ENCODE assay signal across 14 cellular contexts in the genomic region with DNA sequence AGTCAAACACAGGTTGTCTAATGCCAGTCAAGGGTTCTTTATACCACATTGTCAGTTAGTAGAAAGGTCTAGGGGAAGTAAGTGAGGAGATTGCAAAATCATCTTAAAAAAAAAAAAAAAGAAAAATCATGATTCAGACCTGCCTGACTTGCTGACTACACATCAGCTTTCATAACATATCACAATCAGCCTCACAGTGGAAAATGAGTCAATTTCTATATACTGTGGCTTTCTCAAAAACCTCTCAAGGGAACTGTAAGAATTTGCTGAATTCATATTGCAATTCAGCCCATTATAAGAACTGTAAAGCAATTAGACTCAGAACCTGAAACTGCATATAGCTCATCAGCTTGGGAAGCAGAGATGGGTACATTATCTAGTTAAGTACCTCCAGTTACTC.
A peak's percentile ranks its signal among the peaks of the same experiment; 100 is the strongest.
DNase-seq lines count a peak whose midpoint lies in the region; ATAC-seq and TF ChIP-seq lines count a peak whose summit lies in the region.
"Had no signal": no experiment of that assay in that cellular context is flagged by ENCODE, and none has a peak within 500 bp of the region (broad histone marks: within the 10 kb centered on the region; RNA-seq: fewer than 3 reads in every experiment).

No MANE protein-coding gene starts in this region.

- H3K4me1 ChIP-seq in Karpas-422 (ENCODE audit: low read length): no peaks in the 10 kb centered on the region
- H3K4me1 ChIP-seq: spleen had no signal

- no peaks in the 10 kb centered on the region for H3K79me2 ChIP-seq in Karpas-422 (ENCODE audit: low read length)

- no peaks in the 10 kb centered on the region for H3K9me2 ChIP-seq in Karpas-422 (replicated peaks; ENCODE audit: insufficient read depth, low read length)

- H3K9ac ChIP-seq in Karpas-422 (ENCODE audit: low read length): no peak overlapping the region

- H3K9me3 ChIP-seq in Karpas-422 (ENCODE audit: low read length) (peaks cover 28% of the 10 kb centered on the region), MG63 (no peaks in the 10 kb centered on the region)
- H3K9me3 ChIP-seq: heart left ventricle, mucosa of descending colon, spleen had no signal

- no peak for TF ChIP-seq CTCF in choroid plexus epithelial cell (conservative IDR thresholded peaks at IDR 0.05; ENCODE audit: low read depth, low read length)

- intact Hi-C loops in sciatic nerve (cut with DNase I): no loop called here

- no peaks in the 10 kb centered on the region for H3K36me3 ChIP-seq in Karpas-422 (ENCODE audit: insufficient read depth, low read length)
- H3K36me3 ChIP-seq in MG63: no peaks in the 10 kb centered on the region
- H3K36me3 ChIP-seq: heart left ventricle, spleen had no signal

- H3K4me3 ChIP-seq in choroid plexus epithelial cell (ENCODE audit: low read depth, low read length) (no peak overlapping the region), Karpas-422 (ENCODE audit: low read length) (no peak overlapping the region), MG63 (no peak overlapping the region)
- H3K4me3 ChIP-seq: heart left ventricle, mucosa of descending colon, spleen had no signal

- H3K27me3 ChIP-seq in Karpas-422 (ENCODE audit: low read length): no peaks in the 10 kb centered on the region
- no peaks in the 10 kb centered on the region for H3K27me3 ChIP-seq in MG63
- H3K27me3 ChIP-seq: heart left ventricle, spleen had no signal

- H2AFZ ChIP-seq in Karpas-422 (ENCODE audit: low read length): no peak overlapping the region

- H4K20me1 ChIP-seq in Karpas-422 (ENCODE audit: insufficient read depth, low read depth, low read length): no peaks in the 10 kb centered on the region

- DNase-seq in ELR (ENCODE audit: low read depth) (peak; percentile 34), NCI-H226 (peak; percentile 73), choroid plexus epithelial cell (ENCODE audit: low read depth) (peak; percentile 96), sciatic nerve (ENCODE audit: low spot score) (no peak), DMS79 treated with DMSO at 0.1 percent for 48 hours (lab: John Stamatoyannopoulos, UW) (no peak), Karpas-422 (no peak), MG63 (no peak)
- DNase-seq: activated CD4-positive, alpha-beta memory T cell treated with anti-CD3 and anti-CD28 coated beads, Interleukin-2, amount 10 ng/mL, durations not matched to agents 7 days and 5 days; heart left ventricle; HFFc6; mucosa of descending colon; NCI-H2107; spleen had no signal

- no peak overlapping the region for H3K4me2 ChIP-seq in Karpas-422 (ENCODE audit: low read depth, low read length, poor library complexity, severe bottlenecking)

- H3K27ac ChIP-seq in Karpas-422 (ENCODE audit: low read length): no peak overlapping the region
- H3K27ac ChIP-seq: heart left ventricle, spleen had no signal

- peak; percentile 62 for ATAC-seq in sciatic nerve
- ATAC-seq: mucosa of descending colon; stimulated activated memory B cell treated with anti-CD40 and anti-IgM and Interleukin-4, amounts not matched to agents 10 μg/mL and 1 μg/mL and 100 μg/mL, for 72 hours had no signal

Comparison
In these comparisons a context has a peak if more than half of its experiments do, and no peak if none do; other contexts are left out.
1. DNase-seq: peak in ELR (single experiment), NCI-H226 (single experiment) and choroid plexus epithelial cell (single experiment); none in sciatic nerve (single experiment), DMS79 treated with DMSO at 0.1 percent for 48 hours (single experiment), Karpas-422 (single experiment) and MG63 (single experiment).